8 cellular contexts compared by ENCODE assay signal in the genomic region with DNA sequence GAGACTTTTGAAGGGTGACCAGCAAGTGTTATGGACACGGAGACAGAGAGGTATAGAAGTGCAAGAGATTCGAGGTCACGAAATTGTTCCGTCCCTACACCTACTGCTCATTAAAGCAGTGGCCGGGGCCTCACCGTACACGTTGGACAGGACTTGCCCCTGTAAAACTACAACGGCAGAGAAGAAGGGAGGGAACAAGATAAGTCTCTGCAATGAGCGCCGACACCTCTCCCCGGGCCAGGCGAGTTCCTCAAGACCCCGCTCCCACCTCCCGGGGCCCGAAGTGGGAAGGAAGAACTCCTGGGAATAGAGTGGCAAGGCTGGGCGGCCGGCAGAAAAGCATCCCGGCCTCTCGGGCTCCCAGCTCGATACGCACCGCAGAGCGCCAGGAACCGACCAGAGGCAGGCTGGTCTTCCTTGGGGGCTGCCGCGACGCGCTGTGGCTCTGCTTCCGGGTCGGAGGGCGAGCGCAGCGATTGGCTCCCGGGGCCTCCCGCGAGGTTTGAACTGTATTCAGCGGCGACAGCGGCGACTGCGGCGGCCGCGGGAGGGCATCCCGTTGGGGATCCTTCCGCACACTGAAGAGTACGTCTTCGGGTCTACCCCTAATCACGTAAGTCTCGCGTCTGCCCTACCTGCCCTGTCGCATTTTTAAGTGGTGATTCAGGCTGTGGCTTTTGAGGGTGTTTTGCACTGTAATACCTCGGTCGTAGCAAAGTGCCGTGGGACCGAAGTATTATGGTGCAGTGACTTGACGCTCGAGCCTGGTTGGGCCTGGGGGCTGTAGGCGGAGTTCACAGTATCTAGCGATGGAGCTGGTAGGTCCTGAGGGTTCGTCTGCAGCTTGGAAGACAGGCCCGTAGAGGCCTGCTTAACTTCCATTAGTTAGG. TPM values are rescaled to one million over a fixed set of nuclear protein-coding genes. Genes with fewer than 3 reads are reported as not detected.
DNase-seq lines count a peak whose midpoint lies in the region; ATAC-seq, FAIRE-seq and TF ChIP-seq lines count a peak whose summit lies in the region.

A gene with protein sequence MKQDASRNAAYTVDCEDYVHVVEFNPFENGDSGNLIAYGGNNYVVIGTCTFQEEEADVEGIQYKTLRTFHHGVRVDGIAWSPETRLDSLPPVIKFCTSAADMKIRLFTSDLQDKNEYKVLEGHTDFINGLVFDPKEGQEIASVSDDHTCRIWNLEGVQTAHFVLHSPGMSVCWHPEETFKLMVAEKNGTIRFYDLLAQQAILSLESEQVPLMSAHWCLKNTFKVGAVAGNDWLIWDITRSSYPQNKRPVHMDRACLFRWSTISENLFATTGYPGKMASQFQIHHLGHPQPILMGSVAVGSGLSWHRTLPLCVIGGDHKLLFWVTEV (minus strand): TSS at position 441 of the 890 bp plus-strand sequence. CDS start 1,596 bp downstream, outside the sequence.
A gene with protein sequence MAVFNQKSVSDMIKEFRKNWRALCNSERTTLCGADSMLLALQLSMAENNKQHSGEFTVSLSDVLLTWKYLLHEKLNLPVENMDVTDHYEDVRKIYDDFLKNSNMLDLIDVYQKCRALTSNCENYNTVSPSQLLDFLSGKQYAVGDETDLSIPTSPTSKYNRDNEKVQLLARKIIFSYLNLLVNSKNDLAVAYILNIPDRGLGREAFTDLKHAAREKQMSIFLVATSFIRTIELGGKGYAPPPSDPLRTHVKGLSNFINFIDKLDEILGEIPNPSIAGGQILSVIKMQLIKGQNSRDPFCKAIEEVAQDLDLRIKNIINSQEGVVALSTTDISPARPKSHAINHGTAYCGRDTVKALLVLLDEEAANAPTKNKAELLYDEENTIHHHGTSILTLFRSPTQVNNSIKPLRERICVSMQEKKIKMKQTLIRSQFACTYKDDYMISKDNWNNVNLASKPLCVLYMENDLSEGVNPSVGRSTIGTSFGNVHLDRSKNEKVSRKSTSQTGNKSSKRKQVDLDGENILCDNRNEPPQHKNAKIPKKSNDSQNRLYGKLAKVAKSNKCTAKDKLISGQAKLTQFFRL (plus strand): TSS at position 510 of the 890 bp plus-strand sequence. CDS start 3,706 bp downstream, outside the sequence.

- DNase-seq in NCI-H748 (lab: John Stamatoyannopoulos, UW; ENCODE audit: unreplicated experiment) (peak; percentile 93), dermis microvascular lymphatic vessel endothelial cell (ENCODE audit: low read depth in 2 of 2) (peak; percentile 76 to 91), HepG2 (ENCODE audit: low spot score) (peak; percentile 84)
- peak; percentile 73 to 87 for DNase-seq in activated CD4-positive, alpha-beta T cell treated with anti-CD3 and anti-CD28 coated beads, Interleukin-2, amount 50 U/mL, for 24 hours (ENCODE audit: low read depth in 1 of 2, low spot score in 1 of 2)
- DNase-seq in stimulated activated CD4-positive, alpha-beta T cell treated with anti-CD3 and anti-CD28 coated beads, Interleukin-4, amount 100 ng/mL, for 1 hour = peak; percentile 91

- no TSS peak for BruUV-seq in HepG2 (replicated peaks; lab: Mats Ljungman, UMichigan)

- peak within 1 kb of the TSS; percentile 93 for H3K9ac ChIP-seq in HepG2 (ENCODE audit: insufficient read depth, low read depth, low read length)

- H3K4me1 ChIP-seq in HepG2 (ENCODE audit: insufficient read depth, low read length) = peaks cover 33% of the 10 kb centered on the region

- peak within 1 kb of the TSS; percentile 81 for H2AFZ ChIP-seq in HepG2 (ENCODE audit: low read length)

- no peaks in the 10 kb centered on the region; a peak in 1 of 5 replicates for H3K27me3 ChIP-seq in HepG2 (ENCODE audit: control insufficient read depth in 1 of 2, insufficient read depth in 2 of 2, low read length in 2 of 2)

- CTCF ChIA-PET in HepG2 (lab: Yijun Ruan, JAX; ENCODE audit: low intra/inter-chr PET ratio, low total read pairs) = no interaction called here

- WGBS in HepG2 (ENCODE audit: low lambda C conversion rate) = under 1% methylated on average over 26 of the region's 62 CpGs

- no peak; the same call in 1 of the 2 replicates for TF ChIP-seq RAD21 in HepG2 (CRISPR knock-in tag; IDR thresholded peaks at IDR 0.05)

- intact Hi-C loops in HepG2 (cut with micrococcal nuclease; ENCODE audit: unreplicated experiment) = loop anchor here (1.0 kb wide), 2 partner anchors 25 to 58 kb away; no protein-coding TSS in a partner anchor

- peak within 1 kb of the TSS; percentile 94 for H3K27ac ChIP-seq in C4-2B
- H3K27ac ChIP-seq in HepG2 (ENCODE audit: extremely low read length, insufficient read depth, low read length) = peak within 1 kb of the TSS; percentile 73

- no peak for TF ChIP-seq EP300 in HepG2 (IDR thresholded peaks at IDR 0.05; ENCODE audit: low read depth in 2 of 2, low read length in 2 of 2)
- TF ChIP-seq EP300 in HepG2 (CRISPR knock-in tag; IDR thresholded peaks at IDR 0.05; ENCODE audit: borderline replicate concordance) = peak; percentile 42; the same call in 1 of the 2 replicates

- peak within 1 kb of the TSS; percentile 83 to 97 (median 86) for H3K4me3 ChIP-seq in HepG2 (replicated peaks in 1 of 3; ENCODE audit: insufficient read depth in 1 of 3, low read depth in 2 of 3, low read length in 3 of 3)

- H3K79me2 ChIP-seq in HepG2 (ENCODE audit: insufficient read depth, low read length) = peaks cover 39% of the 10 kb centered on the region

- peak; percentile 18 for TF ChIP-seq CTCF in C4-2B (conservative IDR thresholded peaks at IDR 0.05)
- peak; percentile 41 for TF ChIP-seq CTCF in HepG2 (CRISPR knock-in tag; IDR thresholded peaks at IDR 0.05)

- in situ Hi-C loops in HepG2 (cut with HindIII; ENCODE audit: extremely low pct_ligation_motif_present, low pct_unique_long_range_greater_than_20kb) = no loop called here

- peak; percentile 73 to 92; a peak in 3 of 4 replicates for TF ChIP-seq POLR2A in HepG2 (IDR thresholded peaks at IDR 0.05; ENCODE audit: insufficient read depth in 1 of 2, low read depth in 2 of 2, low read length in 2 of 2)

- no peaks in the 10 kb centered on the region for H4K20me1 ChIP-seq in HepG2 (ENCODE audit: insufficient read depth, low read length)

- no peaks in the 10 kb centered on the region for H3K9me3 ChIP-seq in HepG2 (ENCODE audit: low read length)

- H3K36me3 ChIP-seq in HepG2 (replicated peaks in 1 of 2; ENCODE audit: control insufficient read depth in 1 of 2, insufficient read depth in 2 of 2, low read length in 2 of 2) = peaks cover 1 to 7% of the 10 kb centered on the region in 2 experiments; a peak in 1 of 5 replicates

- POLR2A ChIA-PET in HepG2 (lab: Yijun Ruan, JAX) = interaction anchor here (1.2 to 2.6 kb wide), 3 partner anchors 9 to 58 kb away, joined by 3 to 14 read pairs (median 3); partner anchors contain the start of gene WASHC3

- peak; percentile 96 for ATAC-seq in GM19328 (IDR thresholded peaks at IDR 0.05; ENCODE audit: unreplicated experiment)
- ATAC-seq in HG03520 (IDR thresholded peaks at IDR 0.05; ENCODE audit: unreplicated experiment) = peak; percentile 97
- peak; percentile 98 for ATAC-seq in HepG2

- H3K4me2 ChIP-seq in HepG2 (ENCODE audit: low read depth, low read length) = peak within 1 kb of the TSS; percentile 93

- peak; percentile 36 for FAIRE-seq in HepG2 (lab: Jason Lieb, UNC)

RNA-seq across cellular contexts. Expression of the first gene that starts in this region (rescaled TPM):
- total RNA-seq in dermis microvascular lymphatic vessel endothelial cell (17.3 and 23.7 TPM in 2 replicates), HepG2 (2016; rRNA removed; fragmentation: Illumina TruSeq; extraction: Trizol) (80.1 and 130 TPM in 2 replicates)
- 15.1 and 15.2 TPM in 2 replicates for total RNA-seq in HepG2 (2016; cell fraction: cytosol; rRNA removed; fragmentation: Illumina TruSeq; extraction: Trizol; ENCODE audit: low read depth)
- 78.2 and 135 TPM in 2 replicates for total RNA-seq in HepG2 (2016; cell fraction: insoluble cytoplasmic fraction; rRNA removed; fragmentation: Illumina TruSeq; extraction: Trizol)
- total RNA-seq in HepG2 (2016; cell fraction: membrane; rRNA removed; fragmentation: Illumina TruSeq; extraction: Trizol) = 20.5 and 22.4 TPM in 2 replicates
- 36.4 and 40.5 TPM in 2 replicates for total RNA-seq in HepG2 (2016; cell fraction: nucleus; rRNA removed; fragmentation: Illumina TruSeq; extraction: Trizol)
- polyA plus RNA-seq in HepG2 (2011; rRNA removed) = 29.4 and 50.6 TPM in 2 replicates
- polyA plus RNA-seq in HepG2 (2011; cell fraction: cytosol; rRNA removed) = 22.0 and 25.7 TPM in 2 replicates
- 6.8 and 8.4 TPM in 2 replicates for polyA plus RNA-seq in HepG2 (2011; cell fraction: nucleus; rRNA removed)
- 35.0 and 41.4 TPM in 2 replicates for polyA plus RNA-seq in HepG2 (2012)
- 7.8 and 9.1 TPM in 2 replicates for polyA plus RNA-seq in HepG2 (2016; cell fraction: cytosol; fragmentation: Illumina TruSeq; extraction: Trizol; ENCODE audit: low read depth)
- polyA plus RNA-seq in HepG2 (2016; cell fraction: insoluble cytoplasmic fraction; fragmentation: Illumina TruSeq; extraction: Trizol; ENCODE audit: low read depth) = 103 and 119 TPM in 2 replicates
- 11.8 and 14.2 TPM in 2 replicates for polyA plus RNA-seq in HepG2 (2016; cell fraction: membrane; fragmentation: Illumina TruSeq; extraction: Trizol; ENCODE audit: low read depth)
- 31.4 and 34.4 TPM in 2 replicates for polyA plus RNA-seq in HepG2 (2016; cell fraction: nucleus; fragmentation: Illumina TruSeq; extraction: Trizol; ENCODE audit: insufficient read depth, low read depth)
- 12.3 and 26.8 TPM in 2 replicates for polyA minus RNA-seq in HepG2 (2011; rRNA and poly(A)+ RNA removed; ENCODE audit: low replicate concordance)
- polyA minus RNA-seq in HepG2 (2011; cell fraction: cytosol; rRNA and poly(A)+ RNA removed) = 19.5 and 23.4 TPM in 2 replicates
- 22.0 and 28.2 TPM in 2 replicates for polyA minus RNA-seq in HepG2 (2011; cell fraction: nucleus; rRNA and poly(A)+ RNA removed)

RNA-seq across cellular contexts. Expression of the second gene that starts in this region (rescaled TPM):
- total RNA-seq in dermis microvascular lymphatic vessel endothelial cell (6.3 and 13.5 TPM in 2 replicates), HepG2 (2016; rRNA removed; fragmentation: Illumina TruSeq; extraction: Trizol) (28.4 and 43.3 TPM in 2 replicates)
- total RNA-seq in HepG2 (2016; cell fraction: cytosol; rRNA removed; fragmentation: Illumina TruSeq; extraction: Trizol; ENCODE audit: low read depth) = 9.2 and 10.5 TPM in 2 replicates
- 27.2 and 43.8 TPM in 2 replicates for total RNA-seq in HepG2 (2016; cell fraction: insoluble cytoplasmic fraction; rRNA removed; fragmentation: Illumina TruSeq; extraction: Trizol)
- 18.1 and 20.1 TPM in 2 replicates for total RNA-seq in HepG2 (2016; cell fraction: membrane; rRNA removed; fragmentation: Illumina TruSeq; extraction: Trizol)
- 42.1 and 44.8 TPM in 2 replicates for total RNA-seq in HepG2 (2016; cell fraction: nucleus; rRNA removed; fragmentation: Illumina TruSeq; extraction: Trizol)
- polyA plus RNA-seq in HepG2 (2011; rRNA removed) = 4.3 and 6.7 TPM in 2 replicates
- 1.8 and 2.8 TPM in 2 replicates for polyA plus RNA-seq in HepG2 (2011; cell fraction: cytosol; rRNA removed)
- polyA plus RNA-seq in HepG2 (2011; cell fraction: nucleus; rRNA removed) = 6.8 and 6.9 TPM in 2 replicates
- polyA plus RNA-seq in HepG2 (2012) = 5.9 and 8.7 TPM in 2 replicates
- 5.9 and 6.6 TPM in 2 replicates for polyA plus RNA-seq in HepG2 (2016; cell fraction: cytosol; fragmentation: Illumina TruSeq; extraction: Trizol; ENCODE audit: low read depth)
- polyA plus RNA-seq in HepG2 (2016; cell fraction: insoluble cytoplasmic fraction; fragmentation: Illumina TruSeq; extraction: Trizol; ENCODE audit: low read depth) = 36.8 and 38.0 TPM in 2 replicates
- 13.0 and 14.4 TPM in 2 replicates for polyA plus RNA-seq in HepG2 (2016; cell fraction: membrane; fragmentation: Illumina TruSeq; extraction: Trizol; ENCODE audit: low read depth)
- polyA plus RNA-seq in HepG2 (2016; cell fraction: nucleus; fragmentation: Illumina TruSeq; extraction: Trizol; ENCODE audit: insufficient read depth, low read depth) = 24.2 and 25.3 TPM in 2 replicates
- polyA minus RNA-seq in HepG2 (2011; rRNA and poly(A)+ RNA removed; ENCODE audit: low replicate concordance) = 3.8 and 19.2 TPM in 2 replicates
- 2.5 and 3.9 TPM in 2 replicates for polyA minus RNA-seq in HepG2 (2011; cell fraction: cytosol; rRNA and poly(A)+ RNA removed)
- polyA minus RNA-seq in HepG2 (2011; cell fraction: nucleus; rRNA and poly(A)+ RNA removed) = 33.8 and 47.3 TPM in 2 replicates

Comparison
In these comparisons a context has a peak if more than half of its experiments do, and no peak if none do; other contexts are left out.
1. Peak in every context shown above with its lines: DNase-seq, ATAC-seq, H3K4me3 ChIP-seq and H3K27ac ChIP-seq.